1 cellular context compared by ENCODE assay signal in the genomic region with DNA sequence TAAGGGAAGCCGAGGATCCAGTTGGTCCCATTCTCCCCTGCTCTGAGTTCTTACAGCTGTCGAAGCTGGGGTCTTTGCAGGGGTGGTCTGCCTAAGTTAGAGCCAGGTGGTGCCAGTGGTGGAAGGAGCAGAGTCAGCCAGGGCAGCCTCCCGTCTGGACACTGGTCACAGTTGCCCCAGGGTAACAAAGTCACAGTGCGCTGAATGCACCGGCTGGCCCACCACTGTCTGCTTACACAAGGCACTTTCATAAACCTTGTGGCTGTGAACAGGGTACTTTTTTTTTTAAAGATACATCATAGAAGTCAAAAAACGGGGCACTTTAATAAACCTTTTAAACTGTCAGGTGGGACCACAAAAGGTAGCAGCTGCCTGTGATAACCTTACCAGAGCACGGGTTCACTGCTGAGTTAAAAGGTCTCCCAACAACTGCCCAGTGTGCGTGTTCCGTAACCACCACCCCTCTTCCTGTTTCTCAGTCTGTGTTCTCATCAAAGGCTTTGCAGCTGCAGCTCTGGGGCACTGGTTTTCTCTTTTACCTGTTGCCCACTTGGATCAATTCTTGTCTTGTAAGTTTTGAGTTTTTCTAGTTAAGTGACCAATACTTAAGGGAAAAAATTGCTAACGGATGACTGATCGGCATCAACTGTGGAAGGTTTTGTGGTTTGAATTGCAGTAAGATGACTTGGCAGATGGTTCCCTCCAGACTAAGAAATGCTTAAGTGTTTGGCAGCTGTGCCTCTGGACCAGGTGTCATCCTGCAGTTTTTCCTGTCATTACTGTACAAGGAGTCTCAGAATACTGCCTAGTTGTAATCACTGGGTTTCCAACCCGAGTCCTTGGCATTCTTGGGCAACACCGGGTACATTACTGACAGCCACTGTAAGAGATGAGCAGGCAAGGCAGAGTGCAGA.
TF ChIP-seq lines count a peak whose summit lies in the region.

No MANE protein-coding gene starts in this region.

TF ChIP-seq in SK-N-SH, 30 proteins besides CTCF, POLR2A, EP300 and RAD21 (continued from another document):
- TF ChIP-seq TCF12 (IDR thresholded peaks at IDR 0.05) (peak; percentile 68; the same call in 1 of the 2 replicates), JUND (IDR thresholded peaks at IDR 0.05) (0 out of 2 replicates have a peak, but pooled peaks have one; percentile 40), EZH2phosphoT487 (IDR thresholded peaks at IDR 0.05; ENCODE audit: borderline replicate concordance, low read depth) (no peak), MXI1 (IDR thresholded peaks at IDR 0.05; ENCODE audit: low read depth, low read length) (no peak), TEAD4 (IDR thresholded peaks at IDR 0.05; ENCODE audit: borderline replicate concordance, insufficient read depth) (peak; percentile 57; the same call in 1 of the 2 replicates), SMC3 (IDR thresholded peaks at IDR 0.05; ENCODE audit: low read depth, low read length) (no peak), SIN3A (IDR thresholded peaks at IDR 0.05; ENCODE audit: borderline replicate concordance, low read depth, low read length) (no peak), NRF1 (IDR thresholded peaks at IDR 0.05; ENCODE audit: low read depth, low read length) (no peak), TAF1 (IDR thresholded peaks at IDR 0.05; ENCODE audit: borderline replicate concordance, low read depth, low read length) (no peak), FOXJ3 (CRISPR knock-in tag; IDR thresholded peaks at IDR 0.05) (no peak), GABPA (IDR thresholded peaks at IDR 0.05; ENCODE audit: low read depth) (no peak), RXRA (IDR thresholded peaks at IDR 0.05; ENCODE audit: borderline replicate concordance, low read depth) (no peak), POLR2AphosphoS5 (IDR thresholded peaks at IDR 0.05; ENCODE audit: low read depth, low read length) (peak; percentile 46; the same call in 1 of the 2 replicates), NFIC (IDR thresholded peaks at IDR 0.05; ENCODE audit: borderline replicate concordance) (peak; percentile 26; the same call in 1 of the 2 replicates)
- TF ChIP-seq, protein P1, sequence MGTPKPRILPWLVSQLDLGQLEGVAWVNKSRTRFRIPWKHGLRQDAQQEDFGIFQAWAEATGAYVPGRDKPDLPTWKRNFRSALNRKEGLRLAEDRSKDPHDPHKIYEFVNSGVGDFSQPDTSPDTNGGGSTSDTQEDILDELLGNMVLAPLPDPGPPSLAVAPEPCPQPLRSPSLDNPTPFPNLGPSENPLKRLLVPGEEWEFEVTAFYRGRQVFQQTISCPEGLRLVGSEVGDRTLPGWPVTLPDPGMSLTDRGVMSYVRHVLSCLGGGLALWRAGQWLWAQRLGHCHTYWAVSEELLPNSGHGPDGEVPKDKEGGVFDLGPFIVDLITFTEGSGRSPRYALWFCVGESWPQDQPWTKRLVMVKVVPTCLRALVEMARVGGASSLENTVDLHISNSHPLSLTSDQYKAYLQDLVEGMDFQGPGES (IDR thresholded peaks at IDR 0.05; ENCODE audit: low read depth, low read length): no peak
- TF ChIP-seq, protein P2, sequence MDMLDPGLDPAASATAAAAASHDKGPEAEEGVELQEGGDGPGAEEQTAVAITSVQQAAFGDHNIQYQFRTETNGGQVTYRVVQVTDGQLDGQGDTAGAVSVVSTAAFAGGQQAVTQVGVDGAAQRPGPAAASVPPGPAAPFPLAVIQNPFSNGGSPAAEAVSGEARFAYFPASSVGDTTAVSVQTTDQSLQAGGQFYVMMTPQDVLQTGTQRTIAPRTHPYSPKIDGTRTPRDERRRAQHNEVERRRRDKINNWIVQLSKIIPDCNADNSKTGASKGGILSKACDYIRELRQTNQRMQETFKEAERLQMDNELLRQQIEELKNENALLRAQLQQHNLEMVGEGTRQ (IDR thresholded peaks at IDR 0.05; ENCODE audit: borderline replicate concordance, low read depth, low read length): no peak
- TF ChIP-seq, protein P3, sequence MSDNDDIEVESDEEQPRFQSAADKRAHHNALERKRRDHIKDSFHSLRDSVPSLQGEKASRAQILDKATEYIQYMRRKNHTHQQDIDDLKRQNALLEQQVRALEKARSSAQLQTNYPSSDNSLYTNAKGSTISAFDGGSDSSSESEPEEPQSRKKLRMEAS (IDR thresholded peaks at IDR 0.05; ENCODE audit: low read depth): no peak
- TF ChIP-seq, protein P4, sequence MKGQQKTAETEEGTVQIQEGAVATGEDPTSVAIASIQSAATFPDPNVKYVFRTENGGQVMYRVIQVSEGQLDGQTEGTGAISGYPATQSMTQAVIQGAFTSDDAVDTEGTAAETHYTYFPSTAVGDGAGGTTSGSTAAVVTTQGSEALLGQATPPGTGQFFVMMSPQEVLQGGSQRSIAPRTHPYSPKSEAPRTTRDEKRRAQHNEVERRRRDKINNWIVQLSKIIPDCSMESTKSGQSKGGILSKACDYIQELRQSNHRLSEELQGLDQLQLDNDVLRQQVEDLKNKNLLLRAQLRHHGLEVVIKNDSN (IDR thresholded peaks at IDR 0.05; ENCODE audit: borderline replicate concordance, low read depth): no peak
TF ChIP-seq in SK-N-SH: peak in this region for 7.
